In the genomic region with DNA sequence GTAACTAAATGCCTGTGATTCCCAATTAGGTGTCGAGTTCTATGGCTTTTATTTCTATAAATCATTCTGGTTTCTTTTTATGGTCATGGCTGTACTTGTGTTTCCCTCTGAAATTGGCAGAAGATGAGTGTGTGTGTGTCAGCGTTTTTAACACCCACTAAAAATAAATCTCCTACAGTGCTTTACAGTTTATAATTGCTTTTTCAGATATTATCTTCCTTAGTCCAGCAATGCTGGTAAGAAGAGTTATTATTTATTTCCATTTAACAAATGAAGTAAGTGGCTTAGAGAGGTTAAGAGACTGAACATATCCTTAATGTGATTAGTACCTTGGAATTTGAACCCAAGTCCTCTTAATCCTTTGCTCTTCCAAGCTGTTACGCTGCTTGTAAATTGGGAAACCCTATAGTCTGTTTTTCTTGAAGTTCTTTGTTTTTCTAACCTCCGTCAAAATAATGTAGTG, we compare ENCODE assay signal across 11 cellular contexts.
DNase-seq lines count a peak whose midpoint lies in the region; FAIRE-seq and TF ChIP-seq lines count a peak whose summit lies in the region.
"Had no signal": no experiment of that assay in that cellular context is flagged by ENCODE, and none has a peak within 500 bp of the region (broad histone marks: within the 10 kb centered on the region; RNA-seq: fewer than 3 reads in every experiment).

No MANE protein-coding gene starts in this region.

- no peak overlapping the region for H2AFZ ChIP-seq in endothelial cell of umbilical vein (ENCODE audit: low read depth, low read length)
- H2AFZ ChIP-seq in parathyroid adenoma: no peak overlapping the region

- DNase-seq in D721Med (ENCODE audit: insufficient read length, low spot score) (peak; percentile 27), NCI-H1105 treated with DMSO at 0.1 percent for 48 hours (lab: John Stamatoyannopoulos, UW) (peak; percentile 78), endothelial cell of umbilical vein (ENCODE audit: low read depth, low spot score) (peak; percentile 40), dedifferentiated amniotic fluid mesenchymal stem cell (ENCODE audit: extremely low spot score) (no peak), germinal center (ENCODE audit: low spot score) (no peak), midbrain (lab: John Stamatoyannopoulos, UW) (no peak)
- no peak for DNase-seq in activated T-helper 2 cell treated with anti-CD3 and anti-CD28 coated beads, Interferon-gamma antibody, Interleukin-2, Interleukin-4, amounts not matched to agents 10 μg/mL and 5 μg/mL and 100 μg/mL, durations not matched to agents 14 hours and 24 hours and 36 hours (ENCODE audit: low spot score)
- DNase-seq: NCI-H1694 treated with DMSO at 0.1 percent for 48 hours, T1000 had no signal

- CTCF ChIA-PET in endothelial cell of umbilical vein (lab: Charles Lee): interaction anchor here (0.9 to 1.7 kb wide), 6 partner anchors 11 to 468 kb away, joined by 3 to 8 read pairs (median 4); a partner anchor contains a TSS

- no peak overlapping the region for H3K27ac Mint-ChIP-seq in activated T-helper 2 cell treated with anti-CD3 and anti-CD28 coated beads, Interferon-gamma antibody, Interleukin-2, Interleukin-4, amounts not matched to agents 10 μg/mL and 5 μg/mL and 100 μg/mL, durations not matched to agents 14 hours and 24 hours and 36 hours

- POLR2A ChIA-PET in endothelial cell of umbilical vein (lab: Charles Lee): no interaction called here

- H3K27me3 Mint-ChIP-seq in activated T-helper 2 cell treated with anti-CD3 and anti-CD28 coated beads, Interferon-gamma antibody, Interleukin-2, Interleukin-4, amounts not matched to agents 10 μg/mL and 5 μg/mL and 100 μg/mL, durations not matched to agents 14 hours and 24 hours and 36 hours (ENCODE audit: low read depth): peaks cover 48% of the 10 kb centered on the region

- intact Hi-C loops in endothelial cell of umbilical vein (cut with micrococcal nuclease): no loop called here
- intact Hi-C loops in activated T-helper 2 cell treated with anti-CD3 and anti-CD28 coated beads, Interferon-gamma antibody, Interleukin-2, Interleukin-4, amounts not matched to agents 10 μg/mL and 5 μg/mL and 100 μg/mL, durations not matched to agents 14 hours and 24 hours and 36 hours (cut with micrococcal nuclease): no loop called here

- H3K4me3 ChIP-seq in endothelial cell of umbilical vein (replicated peaks in 1 of 3; ENCODE audit: insufficient read depth in 1 of 3, low read depth in 1 of 3, low read length in 3 of 3): no peak overlapping the region
- H3K4me3 ChIP-seq in parathyroid adenoma (ENCODE audit: low read depth, low read length): peak overlapping the region; percentile 22

- H3K9ac ChIP-seq in endothelial cell of umbilical vein (replicated peaks; ENCODE audit: extremely low read depth, insufficient read depth, low read length): no peak overlapping the region
- H3K9ac ChIP-seq in parathyroid adenoma: no peak overlapping the region

- no peaks in the 10 kb centered on the region for H3K9me1 ChIP-seq in endothelial cell of umbilical vein (replicated peaks; ENCODE audit: control insufficient read depth, extremely low read depth, insufficient read depth, low read length)

- H3K4me1 ChIP-seq in endothelial cell of umbilical vein (ENCODE audit: control insufficient read depth, extremely low read depth, insufficient read depth, low read length) (peaks cover 33% of the 10 kb centered on the region), parathyroid adenoma (peaks cover 49% of the 10 kb centered on the region)

- no peaks in the 10 kb centered on the region for H3K36me3 Mint-ChIP-seq in activated T-helper 2 cell treated with anti-CD3 and anti-CD28 coated beads, Interferon-gamma antibody, Interleukin-2, Interleukin-4, amounts not matched to agents 10 μg/mL and 5 μg/mL and 100 μg/mL, durations not matched to agents 14 hours and 24 hours and 36 hours (ENCODE audit: low read depth)

- H3K9me3 ChIP-seq in endothelial cell of umbilical vein (replicated peaks; ENCODE audit: control insufficient read depth, insufficient read depth, low read length) (no peaks in the 10 kb centered on the region), parathyroid adenoma (ENCODE audit: control insufficient read depth, low read length) (no peaks in the 10 kb centered on the region)

- peak overlapping the region; percentile 51 for H3K4me2 ChIP-seq in endothelial cell of umbilical vein (ENCODE audit: insufficient read depth, low read length)
- peak overlapping the region; percentile 38 for H3K4me2 ChIP-seq in parathyroid adenoma (ENCODE audit: low read length)

- TF ChIP-seq CTCF in D721Med (IDR thresholded peaks at IDR 0.05; ENCODE audit: insufficient read depth, missing control alignments) (no peak), endothelial cell of umbilical vein (IDR thresholded peaks at IDR 0.05; ENCODE audit: extremely low read depth in 1 of 2, insufficient read depth in 1 of 2, low read depth in 1 of 2, low read length in 2 of 2) (no peak), parathyroid adenoma (IDR thresholded peaks at IDR 0.05) (no peak)

- H3K36me3 ChIP-seq in endothelial cell of umbilical vein (ENCODE audit: control insufficient read depth in 2 of 2, extremely low read depth in 1 of 2, insufficient read depth in 2 of 2, low read length in 2 of 2) (no peaks in the 10 kb centered on the region), parathyroid adenoma (ENCODE audit: control insufficient read depth, insufficient read depth, low read length) (no peaks in the 10 kb centered on the region)

- FAIRE-seq in D721Med (lab: Jason Lieb, UNC) (peak; percentile 94), endothelial cell of umbilical vein (lab: Jason Lieb, UNC) (no peak)
- FAIRE-seq: HTR-8/SVneo had no signal

- H3K4me3 Mint-ChIP-seq in activated T-helper 2 cell treated with anti-CD3 and anti-CD28 coated beads, Interferon-gamma antibody, Interleukin-2, Interleukin-4, amounts not matched to agents 10 μg/mL and 5 μg/mL and 100 μg/mL, durations not matched to agents 14 hours and 24 hours and 36 hours (ENCODE audit: low read depth): no peak overlapping the region

- H3K9me3 Mint-ChIP-seq in activated T-helper 2 cell treated with anti-CD3 and anti-CD28 coated beads, Interferon-gamma antibody, Interleukin-2, Interleukin-4, amounts not matched to agents 10 μg/mL and 5 μg/mL and 100 μg/mL, durations not matched to agents 14 hours and 24 hours and 36 hours: no peaks in the 10 kb centered on the region

- BruUV-seq in endothelial cell of umbilical vein (replicated peaks; lab: Mats Ljungman, UMichigan): no TSS peak

- H3K79me2 ChIP-seq in endothelial cell of umbilical vein (ENCODE audit: control insufficient read depth, insufficient read depth, low read length) (peaks cover 16% of the 10 kb centered on the region), parathyroid adenoma (peaks cover 2% of the 10 kb centered on the region)

- dilution Hi-C loops in endothelial cell of umbilical vein (cut with MboI; ENCODE audit: extremely low pct_ligation_motif_present, low sequenced_read_pairs): no loop called here

- H4K20me1 ChIP-seq in endothelial cell of umbilical vein (replicated peaks; ENCODE audit: control insufficient read depth, extremely low read depth, insufficient read depth, low read length): no peaks in the 10 kb centered on the region

- H3K27ac ChIP-seq in endothelial cell of umbilical vein (ENCODE audit: insufficient read depth, low read depth, low read length) (no peak overlapping the region), parathyroid adenoma (peak overlapping the region; percentile 99)

- no peaks in the 10 kb centered on the region for H3K27me3 ChIP-seq in endothelial cell of umbilical vein (ENCODE audit: control insufficient read depth in 2 of 2, insufficient read depth in 2 of 2, low read length in 2 of 2)
- H3K27me3 ChIP-seq in parathyroid adenoma (ENCODE audit: control insufficient read depth, insufficient read depth, low read length): no peaks in the 10 kb centered on the region

- no peaks in the 10 kb centered on the region for H3K4me1 Mint-ChIP-seq in activated T-helper 2 cell treated with anti-CD3 and anti-CD28 coated beads, Interferon-gamma antibody, Interleukin-2, Interleukin-4, amounts not matched to agents 10 μg/mL and 5 μg/mL and 100 μg/mL, durations not matched to agents 14 hours and 24 hours and 36 hours (ENCODE audit: low read depth)

- no peak for TF ChIP-seq POLR2A in endothelial cell of umbilical vein (IDR thresholded peaks at IDR 0.05; ENCODE audit: low read depth, low read length)

TF ChIP-seq in endothelial cell of umbilical vein, 7 proteins besides CTCF, POLR2A, EP300 and RAD21:
- TF ChIP-seq GATA2 (IDR thresholded peaks at IDR 0.05; ENCODE audit: insufficient read depth, insufficient read length, low read depth, low read length): no peak
- TF ChIP-seq EZH2 (IDR thresholded peaks at IDR 0.05; ENCODE audit: borderline replicate concordance, low read depth, low read length, severe bottlenecking): no peak
- TF ChIP-seq JUN (IDR thresholded peaks at IDR 0.05; ENCODE audit: borderline replicate concordance, insufficient read depth, insufficient read length, low read depth): no peak
- TF ChIP-seq, protein P1, sequence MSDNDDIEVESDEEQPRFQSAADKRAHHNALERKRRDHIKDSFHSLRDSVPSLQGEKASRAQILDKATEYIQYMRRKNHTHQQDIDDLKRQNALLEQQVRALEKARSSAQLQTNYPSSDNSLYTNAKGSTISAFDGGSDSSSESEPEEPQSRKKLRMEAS (IDR thresholded peaks at IDR 0.05; ENCODE audit: insufficient read depth, insufficient read length): no peak
- TF ChIP-seq MYC (IDR thresholded peaks at IDR 0.05; ENCODE audit: low read depth, low read length): no peak
- no peak for TF ChIP-seq FOS (IDR thresholded peaks at IDR 0.05; ENCODE audit: borderline replicate concordance, insufficient read depth, low read length)
- no peak for TF ChIP-seq POLR2AphosphoS5 (IDR thresholded peaks at IDR 0.05; ENCODE audit: insufficient read depth, low read depth, low read length)
TF ChIP-seq in endothelial cell of umbilical vein: peak in this region for 0.

Comparison
In these comparisons a context has a peak if more than half of its experiments do, and no peak if none do; other contexts are left out.
1. DNase-seq: peak in D721Med (single experiment), NCI-H1105 treated with DMSO at 0.1 percent for 48 hours (single experiment) and endothelial cell of umbilical vein (single experiment); none in dedifferentiated amniotic fluid mesenchymal stem cell (single experiment), activated T-helper 2 cell treated with anti-CD3 and anti-CD28 coated beads, Interferon-gamma antibody, Interleukin-2, Interleukin-4, amounts not matched to agents 10 μg/mL and 5 μg/mL and 100 μg/mL, durations not matched to agents 14 hours and 24 hours and 36 hours (single experiment), germinal center (single experiment) and midbrain (single experiment).